In the genomic region with DNA sequence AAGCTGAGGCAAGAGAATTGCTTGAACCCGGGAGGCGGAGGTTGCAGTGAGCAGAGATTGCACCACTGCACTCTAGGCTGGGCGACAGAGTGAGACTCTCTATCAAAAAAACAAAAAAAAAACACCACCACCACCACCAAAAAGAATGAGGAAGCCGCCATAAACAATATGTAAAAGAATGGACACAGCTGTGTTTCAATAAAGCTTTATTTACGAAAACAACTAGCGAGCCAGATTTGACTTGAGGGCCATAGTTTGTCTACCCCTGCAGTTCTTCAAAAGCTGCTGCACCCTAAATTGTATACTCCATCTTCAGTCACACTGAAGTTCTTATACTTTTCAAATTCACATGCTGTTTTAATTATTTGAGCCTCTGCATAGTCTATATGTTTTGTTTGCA, we compare ENCODE assay signal across 7 cellular contexts.
"Had no signal": no experiment of that assay in that cellular context is flagged by ENCODE, and none has a peak within 500 bp of the region (broad histone marks: within the 10 kb centered on the region; RNA-seq: fewer than 3 reads in every experiment).

No MANE protein-coding gene starts in this region.

- H3K9ac ChIP-seq: KMS-11 had no signal

- H3K27ac ChIP-seq: HL-60, KMS-11 had no signal

- FAIRE-seq: HepG2, HTR-8/SVneo had no signal

- ATAC-seq: HepG2 had no signal

- H3K4me2 ChIP-seq: KMS-11 had no signal

- DNase-seq: IMR-90, KBM-7, KG1 had no signal
